Comparison of ENCODE assay signal across 12 cellular contexts in genomic region chr13:51122868-51123267, GRCh38. TPM values are rescaled to one million over a fixed set of nuclear protein-coding genes. Genes with fewer than 3 reads are reported as not detected.
DNase-seq lines count a peak whose midpoint lies in the region; ATAC-seq lines count a peak whose summit lies in the region.
"Had no signal": no experiment of that assay in that cellular context is flagged by ENCODE, and none has a peak within 500 bp of the region (broad histone marks: within the 10 kb centered on the region; RNA-seq: fewer than 3 reads in every experiment).

No MANE protein-coding gene starts in this region.

- H3K27ac Mint-ChIP-seq in activated naive CD4-positive, alpha-beta T cell treated with anti-CD3 and anti-CD28 coated beads, Interleukin-2, amount 50 U/mL, for 72 hours: no peak overlapping the region
- H3K27ac Mint-ChIP-seq in stimulated activated naive CD8-positive, alpha-beta T cell treated with anti-CD3 and anti-CD28 coated beads, Interleukin-15, amount 100 ng/mL, for 72 hours: peak overlapping the region in 1 of 2 donors; percentile 49

- no peaks in the 10 kb centered on the region for H3K9me3 Mint-ChIP-seq in activated naive CD4-positive, alpha-beta T cell treated with anti-CD3 and anti-CD28 coated beads, Interleukin-2, amount 50 U/mL, for 72 hours
- H3K9me3 Mint-ChIP-seq in stimulated activated naive CD8-positive, alpha-beta T cell treated with anti-CD3 and anti-CD28 coated beads, Interleukin-15, amount 100 ng/mL, for 72 hours: peaks cover 0 to 7% of the 10 kb centered on the region in 2 donors

- no peak overlapping the region for H3K4me3 Mint-ChIP-seq in stimulated activated naive CD8-positive, alpha-beta T cell treated with anti-CD3 and anti-CD28 coated beads, Interleukin-15, amount 100 ng/mL, for 72 hours

- peak in 1 of 2 donors; percentile 11 for DNase-seq in activated naive CD4-positive, alpha-beta T cell treated with anti-CD3 and anti-CD28 coated beads, Interleukin-2, amount 50 U/mL, for 72 hours (ENCODE audit: low spot score in 2 of 2)
- DNase-seq in activated naive CD4-positive, alpha-beta T cell (lab: John Stamatoyannopoulos, UW): no peak
- DNase-seq in NCI-H82 treated with DMSO at 0.1 percent for 48 hours (lab: John Stamatoyannopoulos, UW; ENCODE audit: unreplicated experiment): peak; percentile 96
- peak; percentile 29 for DNase-seq in kidney tubule cell (ENCODE audit: low spot score)
- peak; percentile 41 to 45 for DNase-seq in stimulated activated naive CD8-positive, alpha-beta T cell treated with anti-CD3 and anti-CD28 coated beads, Interleukin-15, amount 100 ng/mL, for 72 hours
- no peak for DNase-seq in DMS 273 treated with DMSO at 0.1 percent for 48 hours (lab: John Stamatoyannopoulos, UW)
- no peak for DNase-seq in GM03348 (ENCODE audit: low spot score)
- DNase-seq: activated CD8-positive, alpha-beta memory T cell treated with anti-CD3 and anti-CD28 coated beads, Interleukin-2, amount 50 U/mL, for 4 hours; PC-3; T-helper 9 cell had no signal

- H3K4me1 Mint-ChIP-seq in stimulated activated naive CD8-positive, alpha-beta T cell treated with anti-CD3 and anti-CD28 coated beads, Interleukin-15, amount 100 ng/mL, for 72 hours: peaks cover 28% of the 10 kb centered on the region

- no peaks in the 10 kb centered on the region for H3K36me3 Mint-ChIP-seq in activated naive CD4-positive, alpha-beta T cell treated with anti-CD3 and anti-CD28 coated beads, Interleukin-2, amount 50 U/mL, for 72 hours

- H3K27me3 Mint-ChIP-seq in stimulated activated naive CD8-positive, alpha-beta T cell treated with anti-CD3 and anti-CD28 coated beads, Interleukin-15, amount 100 ng/mL, for 72 hours: peaks cover 43% of the 10 kb centered on the region

- ATAC-seq in activated naive CD4-positive, alpha-beta T cell treated with anti-CD3 and anti-CD28 coated beads, Interleukin-2, amount 50 U/mL, for 72 hours: peak; percentile 45 to 84
- ATAC-seq in stimulated activated naive CD8-positive, alpha-beta T cell treated with anti-CD3 and anti-CD28 coated beads, Interleukin-15, amount 100 ng/mL, for 72 hours: peak; percentile 88
- ATAC-seq in HG03378 (IDR thresholded peaks at IDR 0.05; ENCODE audit: unreplicated experiment): no peak
- ATAC-seq: PC-3 had no signal

RNA-seq across cellular contexts. Expression of gene C13orf42, which starts 11.8 kb away (rescaled TPM):
- total RNA-seq in activated naive CD4-positive, alpha-beta T cell treated with anti-CD3 and anti-CD28 coated beads, Interleukin-2, amount 50 U/mL, for 72 hours: not detected
- total RNA-seq: breast epithelium, PC-3 had no signal

Comparison
In these comparisons a context has a peak if more than half of its experiments do, and no peak if none do; other contexts are left out.
1. DNase-seq: peak in NCI-H82 treated with DMSO at 0.1 percent for 48 hours (single experiment), kidney tubule cell (single experiment) and stimulated activated naive CD8-positive, alpha-beta T cell treated with anti-CD3 and anti-CD28 coated beads, Interleukin-15, amount 100 ng/mL, for 72 hours (2 of 2); none in activated naive CD4-positive, alpha-beta T cell (0 of 4), DMS 273 treated with DMSO at 0.1 percent for 48 hours (single experiment) and GM03348 (single experiment).